22 cellular contexts compared by ENCODE assay signal in the genomic region with DNA sequence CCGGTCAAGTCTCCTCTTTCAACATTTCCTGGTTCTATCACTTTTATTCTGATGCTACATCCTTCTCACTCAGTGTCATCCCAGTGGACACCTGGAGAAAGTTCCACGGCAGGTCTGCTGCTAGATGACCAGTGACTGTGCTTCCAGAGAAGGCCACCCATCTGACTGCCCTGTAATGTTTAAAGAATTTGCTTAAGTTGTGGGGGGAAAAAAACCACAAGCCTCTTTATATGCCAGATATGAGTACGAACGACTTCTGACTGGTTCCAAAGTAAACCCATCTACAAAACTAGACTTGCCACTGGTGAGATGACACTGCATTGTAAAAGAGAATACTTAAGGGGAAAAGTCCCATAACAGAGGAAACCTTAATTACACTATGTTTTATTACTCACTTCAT.
A peak's percentile ranks its signal among the peaks of the same experiment; 100 is the strongest.
DNase-seq lines count a peak whose midpoint lies in the region; ATAC-seq, FAIRE-seq and TF ChIP-seq lines count a peak whose summit lies in the region.
"Had no signal": no experiment of that assay in that cellular context is flagged by ENCODE, and none has a peak within 500 bp of the region (broad histone marks: within the 10 kb centered on the region; RNA-seq: fewer than 3 reads in every experiment).

No MANE protein-coding gene starts in this region.

- H3K36me3 Mint-ChIP-seq in astrocyte (ENCODE audit: low read depth, unreplicated experiment) = no peaks in the 10 kb centered on the region
- H3K36me3 Mint-ChIP-seq: CD4-positive, CD25-positive, alpha-beta regulatory T cell; CD8-positive, alpha-beta T cell had no signal

- H3K9me3 Mint-ChIP-seq in astrocyte (ENCODE audit: unreplicated experiment) = no peaks in the 10 kb centered on the region
- H3K9me3 Mint-ChIP-seq: CD8-positive, alpha-beta T cell had no signal

- in situ Hi-C loops in mammary epithelial cell (cut with MboI; ENCODE audit: low sequenced_read_pairs in 2 of 2) = no loop called here

- H3K4me2 ChIP-seq in BLaER1 (peak overlapping the region; percentile 58; the same call in 1 of the 2 replicates), astrocyte (ENCODE audit: low read length) (no peak overlapping the region), mammary epithelial cell (ENCODE audit: insufficient read depth, low read depth, low read length) (no peak overlapping the region)

- H3K79me2 ChIP-seq in astrocyte (ENCODE audit: insufficient read depth, low read length) = no peaks in the 10 kb centered on the region
- H3K79me2 ChIP-seq in mammary epithelial cell (ENCODE audit: insufficient read depth, low read length) = no peaks in the 10 kb centered on the region

- H3K4me3 Mint-ChIP-seq in astrocyte (ENCODE audit: unreplicated experiment) = no peak overlapping the region
- H3K4me3 Mint-ChIP-seq: CD4-positive, CD25-positive, alpha-beta regulatory T cell; CD8-positive, alpha-beta T cell had no signal

- H3K4me3 ChIP-seq in BLaER1 (no peak overlapping the region), astrocyte (ENCODE audit: insufficient read depth, low read depth, low read length) (no peak overlapping the region), mammary epithelial cell (replicated peaks in 1 of 3; ENCODE audit: insufficient read depth in 1 of 3, low read depth in 2 of 3, low read length in 3 of 3) (no peak overlapping the region)

- H3K27ac ChIP-seq in BLaER1 = no peak overlapping the region
- no peak overlapping the region for H3K27ac ChIP-seq in astrocyte (ENCODE audit: low read depth, low read length)
- H3K27ac ChIP-seq in mammary epithelial cell (ENCODE audit: insufficient read depth, low read depth, low read length) = no peak overlapping the region
- H3K27ac ChIP-seq: 22Rv1, C4-2B had no signal

- no peaks in the 10 kb centered on the region for H3K36me3 ChIP-seq in BLaER1
- H3K36me3 ChIP-seq in astrocyte (ENCODE audit: insufficient read depth, low read length) = no peaks in the 10 kb centered on the region
- H3K36me3 ChIP-seq in mammary epithelial cell (ENCODE audit: insufficient read depth, low read length) = no peaks in the 10 kb centered on the region
- H3K36me3 ChIP-seq: BE2C had no signal

- no peak for FAIRE-seq in astrocyte (lab: Jason Lieb, UNC)
- FAIRE-seq: A204.1, GM12891, GM18507 had no signal

- H3K27me3 ChIP-seq in BLaER1 (no peaks in the 10 kb centered on the region), astrocyte (ENCODE audit: insufficient read depth, low read length) (no peaks in the 10 kb centered on the region), mammary epithelial cell (ENCODE audit: insufficient read depth, low read length) (no peaks in the 10 kb centered on the region)
- H3K27me3 ChIP-seq: BE2C had no signal

- DNase-seq in H4 (ENCODE audit: low spot score) (peak; percentile 56), astrocyte (ENCODE audit: low read depth) (no peak), NCI-H510A (lab: John Stamatoyannopoulos, UW) (no peak), mammary epithelial cell (no peak)
- DNase-seq: AML-193; BE2C; Calu3; CD4-positive, CD25-positive, alpha-beta regulatory T cell; CD8-positive, alpha-beta T cell; DMS53; DMS79 treated with DMSO at 0.1 percent for 48 hours; GF-D8; GOT3; H7; HCEC 1CT had no signal

- intact Hi-C loops in mammary epithelial cell (cut with micrococcal nuclease) = no loop called here

- WGBS in mammary epithelial cell (ENCODE audit: low coverage, missing lambda C conversion rate) = 59% methylated on average over 4 of the region's 4 CpGs

- no peak overlapping the region for H3K9ac ChIP-seq in BLaER1
- H3K9ac ChIP-seq in astrocyte (ENCODE audit: low read length) = no peak overlapping the region
- no peak overlapping the region for H3K9ac ChIP-seq in mammary epithelial cell (ENCODE audit: insufficient read depth, low read length)

- dilution Hi-C loops in mammary epithelial cell (cut with HindIII; ENCODE audit: low sequenced_read_pairs) = no loop called here

- H3K9me3 ChIP-seq in BLaER1 = no peaks in the 10 kb centered on the region
- H3K9me3 ChIP-seq in astrocyte (ENCODE audit: insufficient read depth, low read depth, low read length) = peaks cover 4% of the 10 kb centered on the region
- H3K9me3 ChIP-seq in mammary epithelial cell (replicated peaks; ENCODE audit: insufficient read depth, low read length) = no peaks in the 10 kb centered on the region
- H3K9me3 ChIP-seq: BE2C had no signal

- H3K4me1 ChIP-seq in BLaER1 = peaks cover 33% of the 10 kb centered on the region
- H3K4me1 ChIP-seq in astrocyte (ENCODE audit: insufficient read depth, low read length) = no peaks in the 10 kb centered on the region
- no peaks in the 10 kb centered on the region for H3K4me1 ChIP-seq in mammary epithelial cell (ENCODE audit: insufficient read depth, low read length)
- H3K4me1 ChIP-seq: BE2C had no signal

- TF ChIP-seq CTCF in astrocyte (IDR thresholded peaks at IDR 0.05; ENCODE audit: insufficient read depth, low read depth, low read length) (no peak), mammary epithelial cell (conservative IDR thresholded peaks at IDR 0.05 in 1 of 2, IDR thresholded peaks at IDR 0.05 in 1 of 2; ENCODE audit: extremely low read depth in 1 of 2, insufficient read depth in 1 of 2, low read depth in 1 of 2, low read length in 2 of 2) (no peak)

- CTCF ChIA-PET in mammary epithelial cell (lab: Charles Lee; ENCODE audit: low non-redundant PET) = no interaction called here

- no peak overlapping the region for H2AFZ ChIP-seq in astrocyte (ENCODE audit: low read depth, low read length)
- H2AFZ ChIP-seq in mammary epithelial cell (ENCODE audit: low read depth, low read length) = no peak overlapping the region

- peak overlapping the region; percentile 3 for H3K27ac Mint-ChIP-seq in astrocyte (ENCODE audit: unreplicated experiment)
- H3K27ac Mint-ChIP-seq: CD4-positive, CD25-positive, alpha-beta regulatory T cell; CD8-positive, alpha-beta T cell had no signal

- H3K27me3 Mint-ChIP-seq in astrocyte (ENCODE audit: low read depth, unreplicated experiment) = no peaks in the 10 kb centered on the region

- H3K4me1 Mint-ChIP-seq in astrocyte (ENCODE audit: low read depth, unreplicated experiment) = peaks cover 5% of the 10 kb centered on the region

- ATAC-seq in GM18868 (IDR thresholded peaks at IDR 0.05; ENCODE audit: unreplicated experiment) = no peak
- ATAC-seq: CD8-positive, alpha-beta T cell had no signal

- BruUV-seq in mammary epithelial cell (replicated peaks; lab: Mats Ljungman, UMichigan) = no TSS peak

- H4K20me1 ChIP-seq in BLaER1 (no peaks in the 10 kb centered on the region), astrocyte (ENCODE audit: insufficient read depth, low read length) (no peaks in the 10 kb centered on the region), mammary epithelial cell (ENCODE audit: insufficient read depth, low read length) (no peaks in the 10 kb centered on the region)
